ENCODE assay signal across 36 cellular contexts in genomic region chr7:117757440-117757839, GRCh38.
"Had no signal": no experiment of that assay in that cellular context is flagged by ENCODE, and none has a peak within 500 bp of the region (broad histone marks: within the 10 kb centered on the region; RNA-seq: fewer than 3 reads in every experiment).

No MANE protein-coding gene starts in this region.

- H3K27me3 Mint-ChIP-seq: activated CD4-positive, alpha-beta T cell treated with anti-CD3 and anti-CD28 coated beads for 36 hours; activated CD8-positive, alpha-beta memory T cell treated with anti-CD3 and anti-CD28 coated beads, Interleukin-2, amount 10 ng/mL, durations not matched to agents 7 days and 5 days; activated naive CD4-positive, alpha-beta T cell treated with anti-CD3 and anti-CD28 coated beads, Interleukin-2, amount 50 U/mL, for 24 hours; activated naive CD8-positive, alpha-beta T cell treated with anti-CD3 and anti-CD28 coated beads, Interleukin-2, amount 50 U/mL, for 24 hours; brain had no signal

- H3K27ac ChIP-seq: adrenal gland, ascending aorta, breast epithelium, colonic mucosa, esophagus muscularis mucosa, foreskin keratinocyte, gastrocnemius medialis, heart left ventricle had no signal

- H3K36me3 ChIP-seq: adrenal gland, breast epithelium, colonic mucosa, gastrocnemius medialis had no signal

- H3K27me3 ChIP-seq: adrenal gland, ascending aorta, breast epithelium, cardiac muscle cell, colonic mucosa, esophagus muscularis mucosa, foreskin keratinocyte, gastrocnemius medialis, heart left ventricle had no signal

- ATAC-seq: activated CD4-positive, alpha-beta T cell treated with anti-CD3 and anti-CD28 coated beads for 36 hours; activated CD8-positive, alpha-beta memory T cell treated with anti-CD3 and anti-CD28 coated beads, Interleukin-2, amount 10 ng/mL, durations not matched to agents 7 days and 5 days; activated CD8-positive, alpha-beta T cell treated with anti-CD3 and anti-CD28 coated beads, Interleukin-2, amount 10 ng/mL, durations not matched to agents 7 days and 5 days; activated naive CD8-positive, alpha-beta T cell treated with anti-CD3 and anti-CD28 coated beads, Interleukin-2, amount 50 U/mL, for 24 hours; foreskin keratinocyte; gastrocnemius medialis; heart left ventricle; T-helper 17 cell had no signal

- H3K4me3 ChIP-seq: adrenal gland, ascending aorta, breast epithelium, cardiac muscle cell, colonic mucosa, esophagus muscularis mucosa, gastrocnemius medialis, heart left ventricle had no signal

- H3K4me1 ChIP-seq: adrenal gland, ascending aorta, breast epithelium, colonic mucosa, foreskin keratinocyte, gastrocnemius medialis, heart left ventricle had no signal

- H3K9me3 ChIP-seq: adrenal gland, ascending aorta, breast epithelium, colonic mucosa, esophagus muscularis mucosa, gastrocnemius medialis, heart left ventricle had no signal

- H3K36me3 Mint-ChIP-seq: activated CD4-positive, alpha-beta memory T cell treated with anti-CD3 and anti-CD28 coated beads for 36 hours; activated CD8-positive, alpha-beta memory T cell treated with anti-CD3 and anti-CD28 coated beads, Interleukin-2, amount 10 ng/mL, durations not matched to agents 7 days and 5 days; activated naive CD4-positive, alpha-beta T cell treated with anti-CD3 and anti-CD28 coated beads, Interleukin-2, amount 50 U/mL, for 24 hours; activated naive CD8-positive, alpha-beta T cell treated with anti-CD3 and anti-CD28 coated beads for 36 hours had no signal

- H3K4me3 Mint-ChIP-seq: activated CD4-positive, alpha-beta memory T cell treated with anti-CD3 and anti-CD28 coated beads for 36 hours; activated CD4-positive, alpha-beta T cell treated with anti-CD3 and anti-CD28 coated beads for 36 hours; activated CD4-positive, alpha-beta T cell treated with anti-CD3 and anti-CD28 coated beads, Interleukin-2, amount 10 ng/mL, durations not matched to agents 24 days and 14 days; activated CD8-positive, alpha-beta memory T cell treated with anti-CD3 and anti-CD28 coated beads, Interleukin-2, amount 10 ng/mL, durations not matched to agents 7 days and 5 days; activated CD8-positive, alpha-beta T cell treated with anti-CD3 and anti-CD28 coated beads, Interleukin-2, amount 10 ng/mL, durations not matched to agents 7 days and 5 days; activated naive CD4-positive, alpha-beta T cell treated with anti-CD3 and anti-CD28 coated beads for 36 hours; activated naive CD4-positive, alpha-beta T cell treated with anti-CD3 and anti-CD28 coated beads, Interleukin-2, amount 50 U/mL, for 24 hours; activated naive CD8-positive, alpha-beta T cell treated with anti-CD3 and anti-CD28 coated beads for 36 hours; activated naive CD8-positive, alpha-beta T cell treated with anti-CD3 and anti-CD28 coated beads, Interleukin-2, amount 50 U/mL, for 24 hours; activated T-helper 1 cell treated with anti-CD3 and anti-CD28 coated beads, Interleukin-12 subunit alpha, Interleukin-12 subunit beta, Interleukin-2, Interleukin-4 antibody, amounts not matched to agents 30 ng/mL and 10 ng/mL and 1 ng/mL, durations not matched to agents 14 hours and 24 hours and 36 hours; brain; endodermal cell; T-helper 17 cell; T-helper 2 cell treated with Interferon-gamma antibody and Interleukin-4, amounts not matched to agents 5 μg/mL and 100 μg/mL, for 36 hours had no signal

- H3K9me3 Mint-ChIP-seq: activated CD4-positive, alpha-beta memory T cell treated with anti-CD3 and anti-CD28 coated beads for 36 hours; activated CD4-positive, alpha-beta T cell treated with anti-CD3 and anti-CD28 coated beads, Interleukin-2, amount 10 ng/mL, durations not matched to agents 24 days and 14 days; activated naive CD4-positive, alpha-beta T cell treated with anti-CD3 and anti-CD28 coated beads for 36 hours; activated naive CD4-positive, alpha-beta T cell treated with anti-CD3 and anti-CD28 coated beads, Interleukin-2, amount 50 U/mL, for 24 hours; activated naive CD8-positive, alpha-beta T cell treated with anti-CD3 and anti-CD28 coated beads for 36 hours; activated naive CD8-positive, alpha-beta T cell treated with anti-CD3 and anti-CD28 coated beads, Interleukin-2, amount 50 U/mL, for 24 hours; activated T-helper 1 cell treated with anti-CD3 and anti-CD28 coated beads, Interleukin-12 subunit alpha, Interleukin-12 subunit beta, Interleukin-2, Interleukin-4 antibody, amounts not matched to agents 30 ng/mL and 10 ng/mL and 1 ng/mL, durations not matched to agents 14 hours and 24 hours and 36 hours; activated T-helper 2 cell treated with anti-CD3 and anti-CD28 coated beads, Interferon-gamma antibody, Interleukin-2, Interleukin-4, amounts not matched to agents 10 μg/mL and 5 μg/mL and 100 μg/mL, durations not matched to agents 14 hours and 24 hours and 36 hours; brain; endodermal cell; T-helper 2 cell treated with Interferon-gamma antibody and Interleukin-4, amounts not matched to agents 5 μg/mL and 100 μg/mL, for 36 hours had no signal

- H3K4me1 Mint-ChIP-seq: activated CD4-positive, alpha-beta T cell treated with anti-CD3 and anti-CD28 coated beads for 36 hours; activated CD4-positive, alpha-beta T cell treated with anti-CD3 and anti-CD28 coated beads, Interleukin-2, amount 10 ng/mL, durations not matched to agents 24 days and 14 days; activated CD8-positive, alpha-beta memory T cell treated with anti-CD3 and anti-CD28 coated beads, Interleukin-2, amount 10 ng/mL, durations not matched to agents 7 days and 5 days; activated naive CD4-positive, alpha-beta T cell treated with anti-CD3 and anti-CD28 coated beads, Interleukin-2, amount 50 U/mL, for 24 hours; activated naive CD8-positive, alpha-beta T cell treated with anti-CD3 and anti-CD28 coated beads for 36 hours; activated naive CD8-positive, alpha-beta T cell treated with anti-CD3 and anti-CD28 coated beads, Interleukin-2, amount 50 U/mL, for 24 hours; brain; endodermal cell; T-helper 17 cell had no signal

- H3K27ac Mint-ChIP-seq: activated CD4-positive, alpha-beta memory T cell treated with anti-CD3 and anti-CD28 coated beads for 36 hours; activated CD4-positive, alpha-beta T cell treated with anti-CD3 and anti-CD28 coated beads for 36 hours; activated CD4-positive, alpha-beta T cell treated with anti-CD3 and anti-CD28 coated beads, Interleukin-2, amount 10 ng/mL, durations not matched to agents 24 days and 14 days; activated CD8-positive, alpha-beta memory T cell treated with anti-CD3 and anti-CD28 coated beads, Interleukin-2, amount 10 ng/mL, durations not matched to agents 7 days and 5 days; activated CD8-positive, alpha-beta T cell treated with anti-CD3 and anti-CD28 coated beads, Interleukin-2, amount 10 ng/mL, durations not matched to agents 7 days and 5 days; activated naive CD4-positive, alpha-beta T cell treated with anti-CD3 and anti-CD28 coated beads for 36 hours; activated naive CD4-positive, alpha-beta T cell treated with anti-CD3 and anti-CD28 coated beads, Interleukin-2, amount 50 U/mL, for 24 hours; activated naive CD8-positive, alpha-beta T cell treated with anti-CD3 and anti-CD28 coated beads for 36 hours; activated naive CD8-positive, alpha-beta T cell treated with anti-CD3 and anti-CD28 coated beads, Interleukin-2, amount 50 U/mL, for 24 hours; activated T-helper 1 cell treated with anti-CD3 and anti-CD28 coated beads, Interleukin-12 subunit alpha, Interleukin-12 subunit beta, Interleukin-2, Interleukin-4 antibody, amounts not matched to agents 30 ng/mL and 10 ng/mL and 1 ng/mL, durations not matched to agents 14 hours and 24 hours and 36 hours; activated T-helper 2 cell treated with anti-CD3 and anti-CD28 coated beads, Interferon-gamma antibody, Interleukin-2, Interleukin-4, amounts not matched to agents 10 μg/mL and 5 μg/mL and 100 μg/mL, durations not matched to agents 14 hours and 24 hours and 36 hours; endodermal cell; T-helper 17 cell; T-helper 2 cell treated with Interferon-gamma antibody and Interleukin-4, amounts not matched to agents 5 μg/mL and 100 μg/mL, for 36 hours had no signal

- DNase-seq: activated CD4-positive, alpha-beta memory T cell treated with anti-CD3 and anti-CD28 coated beads for 36 hours; activated CD4-positive, alpha-beta T cell treated with anti-CD3 and anti-CD28 coated beads for 36 hours; activated CD4-positive, alpha-beta T cell treated with anti-CD3 and anti-CD28 coated beads, Interleukin-2, amount 10 ng/mL, durations not matched to agents 24 days and 14 days; activated CD4-positive, CD25-positive, alpha-beta regulatory T cell; activated CD4-positive, CD25-positive, alpha-beta regulatory T cell treated with anti-CD3 and anti-CD28 coated beads, Interleukin-2, amount 50 U/mL, for 72 hours; activated CD8-positive, alpha-beta memory T cell treated with anti-CD3 and anti-CD28 coated beads, Interleukin-2, amount 10 ng/mL, durations not matched to agents 7 days and 5 days; activated CD8-positive, alpha-beta memory T cell treated with anti-CD3 and anti-CD28 coated beads, Interleukin-2, amount 50 U/mL, for 4 hours; activated CD8-positive, alpha-beta T cell treated with anti-CD3 and anti-CD28 coated beads, Interleukin-2, amount 10 ng/mL, durations not matched to agents 7 days and 5 days; activated effector memory CD4-positive, alpha-beta T cell treated with anti-CD3 and anti-CD28 coated beads, Interleukin-2, amount 50 U/mL, for 16 hours; activated naive CD4-positive, alpha-beta T cell treated with anti-CD3 and anti-CD28 coated beads for 36 hours; activated naive CD8-positive, alpha-beta T cell treated with anti-CD3 and anti-CD28 coated beads for 36 hours; activated naive CD8-positive, alpha-beta T cell treated with anti-CD3 and anti-CD28 coated beads, Interleukin-2, amount 50 U/mL, for 24 hours; activated T-cell treated with anti-CD3 and anti-CD28 coated beads, Interleukin-2, amount 50 U/mL, for 1 hour; activated T-cell treated with anti-CD3 and anti-CD28 coated beads, Interleukin-2, amount 50 U/mL, for 48 hours; adrenal gland; amygdala; central memory CD4-positive, alpha-beta T cell; cerebellar nuclear complex; colonic mucosa; effector memory CD4-positive, alpha-beta T cell; endodermal cell; foreskin keratinocyte; gastrocnemius medialis; glutamatergic neuron; heart left ventricle; T-helper 17 cell; T1000 had no signal
